Comparison of ENCODE assay signal across 14 cellular contexts in genomic region chr7:24477376-24477775, GRCh38.
A peak's percentile ranks its signal among the peaks of the same experiment; 100 is the strongest.
DNase-seq lines count a peak whose midpoint lies in the region; ATAC-seq and TF ChIP-seq lines count a peak whose summit lies in the region.
"Had no signal": no experiment of that assay in that cellular context is flagged by ENCODE, and none has a peak within 500 bp of the region (broad histone marks: within the 10 kb centered on the region; RNA-seq: fewer than 3 reads in every experiment).

No MANE protein-coding gene starts in this region.

- no peaks in the 10 kb centered on the region for H3K27me3 Mint-ChIP-seq in chondrocyte (ENCODE audit: low read depth)
- H3K27me3 Mint-ChIP-seq in neural crest cell (ENCODE audit: low read depth) = peaks cover 4% of the 10 kb centered on the region
- peaks cover 5% of the 10 kb centered on the region for H3K27me3 Mint-ChIP-seq in activated T-helper 1 cell treated with anti-CD3 and anti-CD28 coated beads, Interleukin-12 subunit alpha, Interleukin-12 subunit beta, Interleukin-2, Interleukin-4 antibody, amounts not matched to agents 30 ng/mL and 10 ng/mL and 1 ng/mL, durations not matched to agents 14 hours and 24 hours and 36 hours (ENCODE audit: insufficient read depth)

- intact Hi-C loops in tibial artery (cut with DNase I; ENCODE audit: low total_unique reads) = loop anchor here (5.0 kb wide), 1 partner anchor 95 kb away; the partner anchor contains the start of gene PALS2
- intact Hi-C loops in activated T-helper 1 cell treated with anti-CD3 and anti-CD28 coated beads, Interleukin-12 subunit alpha, Interleukin-12 subunit beta, Interleukin-2, Interleukin-4 antibody, amounts not matched to agents 30 ng/mL and 10 ng/mL and 1 ng/mL, durations not matched to agents 14 hours and 24 hours and 36 hours (cut with micrococcal nuclease) = no loop called here

- H3K36me3 ChIP-seq in HUES64 (ENCODE audit: insufficient read depth, low read length) (no peaks in the 10 kb centered on the region), tibial artery (no peaks in the 10 kb centered on the region)
- H3K36me3 ChIP-seq: Peyer's patch had no signal

- H3K9me3 ChIP-seq in HUES64 (ENCODE audit: insufficient read depth, low read depth, low read length) (no peaks in the 10 kb centered on the region), tibial artery (no peaks in the 10 kb centered on the region)
- H3K9me3 ChIP-seq: Peyer's patch had no signal

- TF ChIP-seq CTCF in chondrocyte (IDR thresholded peaks at IDR 0.05) (no peak), neural crest cell (conservative IDR thresholded peaks at IDR 0.05) (no peak), tibial artery (IDR thresholded peaks at IDR 0.05) (no peak)

- H3K9ac ChIP-seq in HUES64 (ENCODE audit: low read depth, low read length) = peak overlapping the region; percentile 17; the same call in 1 of the 2 replicates

- H3K27ac ChIP-seq in HUES64 (ENCODE audit: low read depth, low read length) (peak overlapping the region; percentile 85), tibial artery (peak overlapping the region; percentile 48 to 75)
- H3K27ac ChIP-seq: epithelial cell of prostate, Peyer's patch had no signal

- H3K27me3 ChIP-seq in HUES64 (ENCODE audit: insufficient read depth, low read length) = no peaks in the 10 kb centered on the region
- H3K27me3 ChIP-seq in tibial artery = no peaks in the 10 kb centered on the region
- H3K27me3 ChIP-seq: Peyer's patch had no signal

- H3K4me3 Mint-ChIP-seq in chondrocyte (ENCODE audit: unreplicated experiment) (no peak overlapping the region), neural crest cell (no peak overlapping the region)
- no peak overlapping the region for H3K4me3 Mint-ChIP-seq in activated T-helper 1 cell treated with anti-CD3 and anti-CD28 coated beads, Interleukin-12 subunit alpha, Interleukin-12 subunit beta, Interleukin-2, Interleukin-4 antibody, amounts not matched to agents 30 ng/mL and 10 ng/mL and 1 ng/mL, durations not matched to agents 14 hours and 24 hours and 36 hours

- H3K4me1 ChIP-seq in HUES64 (ENCODE audit: insufficient read depth, low read length) = peaks cover 23% of the 10 kb centered on the region
- H3K4me1 ChIP-seq in tibial artery = peaks cover 0 to 32% (median 15%) of the 10 kb centered on the region in 4 donors
- H3K4me1 ChIP-seq: Peyer's patch had no signal

- H3K27ac Mint-ChIP-seq in chondrocyte (ENCODE audit: unreplicated experiment) (peak overlapping the region; percentile 76), neural crest cell (ENCODE audit: unreplicated experiment) (peak overlapping the region; percentile 46)
- H3K27ac Mint-ChIP-seq in activated naive CD4-positive, alpha-beta T cell treated with anti-CD3 and anti-CD28 coated beads, Interleukin-2, amount 50 U/mL, for 72 hours = no peak overlapping the region
- H3K27ac Mint-ChIP-seq in activated T-helper 1 cell treated with anti-CD3 and anti-CD28 coated beads, Interleukin-12 subunit alpha, Interleukin-12 subunit beta, Interleukin-2, Interleukin-4 antibody, amounts not matched to agents 30 ng/mL and 10 ng/mL and 1 ng/mL, durations not matched to agents 14 hours and 24 hours and 36 hours = no peak overlapping the region

- ATAC-seq in activated naive CD4-positive, alpha-beta T cell treated with anti-CD3 and anti-CD28 coated beads, Interleukin-2, amount 50 U/mL, for 72 hours = no peak

- H3K36me3 Mint-ChIP-seq in chondrocyte (ENCODE audit: low read depth) = no peaks in the 10 kb centered on the region
- peaks cover 7% of the 10 kb centered on the region for H3K36me3 Mint-ChIP-seq in neural crest cell (ENCODE audit: low read depth)
- no peaks in the 10 kb centered on the region for H3K36me3 Mint-ChIP-seq in activated naive CD4-positive, alpha-beta T cell treated with anti-CD3 and anti-CD28 coated beads, Interleukin-2, amount 50 U/mL, for 72 hours
- H3K36me3 Mint-ChIP-seq in activated T-helper 1 cell treated with anti-CD3 and anti-CD28 coated beads, Interleukin-12 subunit alpha, Interleukin-12 subunit beta, Interleukin-2, Interleukin-4 antibody, amounts not matched to agents 30 ng/mL and 10 ng/mL and 1 ng/mL, durations not matched to agents 14 hours and 24 hours and 36 hours (ENCODE audit: low read depth) = no peaks in the 10 kb centered on the region

- no peaks in the 10 kb centered on the region for H3K9me3 Mint-ChIP-seq in chondrocyte (ENCODE audit: low read depth)
- H3K9me3 Mint-ChIP-seq in neural crest cell = peaks cover 6% of the 10 kb centered on the region
- no peaks in the 10 kb centered on the region for H3K9me3 Mint-ChIP-seq in activated naive CD4-positive, alpha-beta T cell treated with anti-CD3 and anti-CD28 coated beads, Interleukin-2, amount 50 U/mL, for 72 hours
- H3K9me3 Mint-ChIP-seq in activated T-helper 1 cell treated with anti-CD3 and anti-CD28 coated beads, Interleukin-12 subunit alpha, Interleukin-12 subunit beta, Interleukin-2, Interleukin-4 antibody, amounts not matched to agents 30 ng/mL and 10 ng/mL and 1 ng/mL, durations not matched to agents 14 hours and 24 hours and 36 hours = no peaks in the 10 kb centered on the region

- H3K4me1 Mint-ChIP-seq in chondrocyte (ENCODE audit: low read depth) (peaks cover 37% of the 10 kb centered on the region), neural crest cell (peaks cover 26% of the 10 kb centered on the region)
- H3K4me1 Mint-ChIP-seq in activated T-helper 1 cell treated with anti-CD3 and anti-CD28 coated beads, Interleukin-12 subunit alpha, Interleukin-12 subunit beta, Interleukin-2, Interleukin-4 antibody, amounts not matched to agents 30 ng/mL and 10 ng/mL and 1 ng/mL, durations not matched to agents 14 hours and 24 hours and 36 hours (ENCODE audit: low read depth) = no peaks in the 10 kb centered on the region

- WGBS in HUES64 = 49% methylated on average over 2 of the region's 2 CpGs

- H3K4me3 ChIP-seq in HUES64 (ENCODE audit: low read length) (no peak overlapping the region), tibial artery (peak overlapping the region; percentile 3 to 15)
- H3K4me3 ChIP-seq: Peyer's patch had no signal

- DNase-seq in chondrocyte (ENCODE audit: low spot score) (no peak), neural crest cell (ENCODE audit: low read depth, low spot score) (no peak), tibial artery (no peak), hepatic stellate cell (ENCODE audit: low spot score) (no peak)
- no peak for DNase-seq in activated naive CD4-positive, alpha-beta T cell treated with anti-CD3 and anti-CD28 coated beads, Interleukin-2, amount 50 U/mL, for 72 hours (ENCODE audit: low spot score in 2 of 2)
- no peak for DNase-seq in activated T-helper 1 cell treated with anti-CD3 and anti-CD28 coated beads, Interleukin-12 subunit alpha, Interleukin-12 subunit beta, Interleukin-2, Interleukin-4 antibody, amounts not matched to agents 30 ng/mL and 10 ng/mL and 1 ng/mL, durations not matched to agents 14 hours and 24 hours and 36 hours (ENCODE audit: low spot score)
- DNase-seq: activated CD4-positive, CD25-positive, alpha-beta regulatory T cell treated with anti-CD3 and anti-CD28 coated beads, Interleukin-2, amount 50 U/mL, for 72 hours; activated T-cell treated with anti-CD3 and anti-CD28 coated beads for 4 hours; KG1; NCI-H446 treated with DMSO at 0.1 percent for 48 hours; nucleus accumbens; Peyer's patch had no signal

Comparison
In these comparisons a context has a peak if more than half of its experiments do, and no peak if none do; other contexts are left out.
1. H3K27ac Mint-ChIP-seq: peak in chondrocyte (single experiment) and neural crest cell (single experiment); none in activated naive CD4-positive, alpha-beta T cell treated with anti-CD3 and anti-CD28 coated beads, Interleukin-2, amount 50 U/mL, for 72 hours (0 of 2) and activated T-helper 1 cell treated with anti-CD3 and anti-CD28 coated beads, Interleukin-12 subunit alpha, Interleukin-12 subunit beta, Interleukin-2, Interleukin-4 antibody, amounts not matched to agents 30 ng/mL and 10 ng/mL and 1 ng/mL, durations not matched to agents 14 hours and 24 hours and 36 hours (single experiment).